ENCODE assay signal across 14 cellular contexts in the genomic region with DNA sequence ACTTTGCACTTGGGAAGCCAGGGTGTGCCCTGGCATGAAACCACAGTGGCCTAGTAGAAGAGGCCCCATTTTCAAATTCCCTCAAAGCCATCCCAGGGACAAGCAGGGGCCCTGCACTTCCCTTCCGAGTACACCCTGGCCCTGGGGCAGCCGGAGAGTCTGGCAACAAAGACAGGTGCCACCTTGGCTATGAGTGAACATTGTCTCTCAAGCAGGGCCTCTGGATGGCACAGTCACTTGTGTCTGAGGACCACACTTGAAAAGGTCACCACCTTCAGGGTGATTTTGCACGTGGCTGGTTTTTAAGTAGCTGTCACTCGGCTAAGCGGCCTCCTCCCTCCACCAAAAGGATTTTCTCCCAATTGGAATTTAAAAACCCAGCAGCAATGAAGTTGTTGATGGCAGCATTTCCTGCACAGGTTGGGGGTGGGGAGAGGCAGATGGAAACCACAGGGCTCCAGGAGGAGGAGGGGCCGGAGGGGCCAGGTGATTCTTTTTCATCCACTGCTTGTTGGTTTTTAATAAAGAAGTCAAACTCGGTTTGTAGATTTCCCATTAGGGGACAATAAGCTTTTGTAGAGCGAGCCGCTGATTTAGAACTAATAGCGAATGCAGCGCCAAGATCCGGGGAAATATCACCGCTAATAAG. TPM values are rescaled to one million over a fixed set of nuclear protein-coding genes. Genes with fewer than 3 reads are reported as not detected.
"Had no signal": no experiment of that assay in that cellular context is flagged by ENCODE, and none has a peak within 500 bp of the region (broad histone marks: within the 10 kb centered on the region; RNA-seq: fewer than 3 reads in every experiment).

No MANE protein-coding gene starts in this region.

- H3K27me3 ChIP-seq: colonic mucosa, right lobe of liver, tibial artery, uterus had no signal

- H3K27me3 Mint-ChIP-seq: activated CD4-positive, alpha-beta memory T cell treated with anti-CD3 and anti-CD28 coated beads, Interleukin-2, amount 10 ng/mL, durations not matched to agents 7 days and 5 days; activated CD4-positive, alpha-beta T cell treated with anti-CD3 and anti-CD28 coated beads for 36 hours had no signal

- DNase-seq: activated CD4-positive, alpha-beta memory T cell treated with anti-CD3 and anti-CD28 coated beads, Interleukin-2, amount 10 ng/mL, durations not matched to agents 7 days and 5 days; activated CD4-positive, alpha-beta T cell treated with anti-CD3 and anti-CD28 coated beads for 36 hours; activated naive CD4-positive, alpha-beta T cell; aorta; colonic mucosa; kidney; lower lobe of right lung; right lobe of liver; tibial artery; uterus had no signal

- H3K9me3 ChIP-seq: colonic mucosa, lower lobe of right lung, right lobe of liver, tibial artery, uterus had no signal

- H3K36me3 ChIP-seq: colonic mucosa, lower lobe of right lung, right lobe of liver, tibial artery, uterus had no signal

- H3K4me3 ChIP-seq: colonic mucosa, lower lobe of right lung, right lobe of liver, tibial artery, uterus had no signal

- H3K4me3 Mint-ChIP-seq: activated CD4-positive, alpha-beta memory T cell treated with anti-CD3 and anti-CD28 coated beads, Interleukin-2, amount 10 ng/mL, durations not matched to agents 7 days and 5 days; activated CD4-positive, alpha-beta T cell treated with anti-CD3 and anti-CD28 coated beads for 36 hours; mesothelial cell of epicardium; stimulated activated effector memory CD8-positive, alpha-beta T cell treated with anti-CD3 and anti-CD28 coated beads, Interleukin-12 subunit alpha, Interleukin-12 subunit beta, amount 100 ng/mL, for 72 hours had no signal

- H3K27ac Mint-ChIP-seq: activated CD4-positive, alpha-beta memory T cell treated with anti-CD3 and anti-CD28 coated beads, Interleukin-2, amount 10 ng/mL, durations not matched to agents 7 days and 5 days; activated CD4-positive, alpha-beta T cell treated with anti-CD3 and anti-CD28 coated beads for 36 hours; mesothelial cell of epicardium; stimulated activated effector memory CD8-positive, alpha-beta T cell treated with anti-CD3 and anti-CD28 coated beads, Interleukin-12 subunit alpha, Interleukin-12 subunit beta, amount 100 ng/mL, for 72 hours had no signal

- ATAC-seq: activated CD4-positive, alpha-beta T cell treated with anti-CD3 and anti-CD28 coated beads for 36 hours; lower lobe of right lung; right lobe of liver; stimulated activated effector memory CD8-positive, alpha-beta T cell treated with anti-CD3 and anti-CD28 coated beads, Interleukin-12 subunit alpha, Interleukin-12 subunit beta, amount 100 ng/mL, for 72 hours had no signal

- H3K27ac ChIP-seq: colonic mucosa, lower lobe of right lung, right lobe of liver, tibial artery, uterus had no signal

RNA-seq across cellular contexts. Expression of gene C10orf105, which starts 33.9 kb away (rescaled TPM):
- total RNA-seq: bronchial epithelial cell, frontal cortex had no signal
- polyA plus RNA-seq: aorta had no signal
